In the genomic region with DNA sequence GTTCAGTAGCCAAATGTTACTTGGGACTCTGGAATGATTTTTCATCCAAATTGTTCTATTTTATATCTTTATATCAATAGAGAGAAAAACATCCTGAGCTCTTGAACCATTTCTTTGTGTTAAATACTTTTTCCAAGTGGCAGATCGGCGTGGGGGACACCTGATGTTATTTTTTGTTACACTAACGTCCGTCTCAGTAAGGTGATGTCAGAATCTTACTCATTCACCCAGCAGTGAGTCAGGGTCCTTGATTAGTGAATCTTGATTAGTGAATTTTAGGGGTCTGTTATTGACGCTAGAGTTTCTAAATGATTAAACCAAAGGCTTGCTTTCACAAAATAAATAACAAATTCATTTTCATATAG, we compare ENCODE assay signal across 9 cellular contexts. TPM values are rescaled to one million over a fixed set of nuclear protein-coding genes. Genes with fewer than 3 reads are reported as not detected.
A peak's percentile ranks its signal among the peaks of the same experiment; 100 is the strongest.
DNase-seq lines count a peak whose midpoint lies in the region; ATAC-seq and TF ChIP-seq lines count a peak whose summit lies in the region.
"Had no signal": no experiment of that assay in that cellular context is flagged by ENCODE, and none has a peak within 500 bp of the region (broad histone marks: within the 10 kb centered on the region; RNA-seq: fewer than 3 reads in every experiment).

No MANE protein-coding gene starts in this region.

- peak overlapping the region; percentile 95 for H3K4me2 ChIP-seq in mesenchymal stem cell (ENCODE audit: low read length, poor library complexity, severe bottlenecking)

- peak overlapping the region; percentile 94 for H3K9ac ChIP-seq in mesenchymal stem cell (ENCODE audit: low read length)

- H3K36me3 ChIP-seq in mesenchymal stem cell (ENCODE audit: control insufficient read depth in 1 of 2, insufficient read depth in 2 of 2, low read depth in 1 of 2, low read length in 2 of 2), result no peaks in the 10 kb centered on the region

- H3K23ac ChIP-seq in mesenchymal stem cell (ENCODE audit: low read length in 2 of 2), result no peak overlapping the region

- H2BK15ac ChIP-seq in mesenchymal stem cell (ENCODE audit: low read depth, poor library complexity, severe bottlenecking), result no peak overlapping the region

- no peak overlapping the region for H2BK5ac ChIP-seq in mesenchymal stem cell (ENCODE audit: low read depth, low read length, poor library complexity, severe bottlenecking)

- no peak overlapping the region for H3K27ac ChIP-seq in mesenchymal stem cell (ENCODE audit: low read length, poor library complexity, severe bottlenecking)

- DNase-seq in A172 (ENCODE audit: low spot score) (peak; percentile 21), HFF-Myc (ENCODE audit: extremely low read depth, low read depth) (no peak), astrocyte of the hippocampus (ENCODE audit: low read depth, low spot score) (peak; percentile 32), mesenchymal stem cell (peak; percentile 24), midbrain (lab: John Stamatoyannopoulos, UW) (no peak)
- DNase-seq: NCI-H1694 had no signal

- WGBS in mesenchymal stem cell, result 14% methylated on average over 4 of the region's 5 CpGs

- no peak overlapping the region for H2BK12ac ChIP-seq in mesenchymal stem cell (ENCODE audit: low read length in 2 of 2)

- no peak overlapping the region for H4K91ac ChIP-seq in mesenchymal stem cell (ENCODE audit: low read length)

- no peaks in the 10 kb centered on the region for H3K9me3 ChIP-seq in mesenchymal stem cell (ENCODE audit: control insufficient read depth, low read length)

- H3K79me1 ChIP-seq in mesenchymal stem cell (replicated peaks; ENCODE audit: low read length, poor library complexity, severe bottlenecking), result peaks cover 2% of the 10 kb centered on the region

- no peak overlapping the region for H2AK5ac ChIP-seq in mesenchymal stem cell (ENCODE audit: low read length, severe bottlenecking)

- H3K4me3 ChIP-seq in HFF-Myc (replicated peaks; ENCODE audit: low read depth, low read length) (peak overlapping the region; percentile 69), mesenchymal stem cell (ENCODE audit: insufficient read depth in 1 of 2, low read depth in 1 of 2, low read length in 2 of 2) (peak overlapping the region in 1 of 2 experiments; percentile 93)

- TF ChIP-seq CTCF in HFF-Myc (IDR thresholded peaks at IDR 0.05; ENCODE audit: low read depth, low read length, missing control alignments), result no peak

- no peak overlapping the region for H4K8ac ChIP-seq in mesenchymal stem cell (ENCODE audit: low read length)

- H2AFZ ChIP-seq in mesenchymal stem cell (ENCODE audit: low read depth, low read length), result no peak overlapping the region

- H3K4ac ChIP-seq in mesenchymal stem cell (ENCODE audit: low read depth in 1 of 2, low read length in 2 of 2), result no peak overlapping the region

- no peak overlapping the region for H3K18ac ChIP-seq in mesenchymal stem cell (ENCODE audit: low read depth in 1 of 2, low read length in 2 of 2)

- H3K14ac ChIP-seq in mesenchymal stem cell (ENCODE audit: low read length in 2 of 2), result no peak overlapping the region

- H3K27me3 ChIP-seq in mesenchymal stem cell (ENCODE audit: control insufficient read depth in 1 of 2, insufficient read depth in 1 of 2, low read length in 2 of 2), result no peaks in the 10 kb centered on the region

- H2BK120ac ChIP-seq in mesenchymal stem cell (ENCODE audit: low read depth, low read length), result no peak overlapping the region

- peaks cover 5% of the 10 kb centered on the region for H3K4me1 ChIP-seq in mesenchymal stem cell (ENCODE audit: control insufficient read depth, insufficient read depth, low read depth, low read length)

- ATAC-seq in HG02840 (IDR thresholded peaks at IDR 0.05; ENCODE audit: low FRiP score, unreplicated experiment) (no peak), HG03135 (IDR thresholded peaks at IDR 0.05; ENCODE audit: unreplicated experiment) (no peak), GM19455 (IDR thresholded peaks at IDR 0.05; ENCODE audit: unreplicated experiment) (no peak)

RNA-seq across cellular contexts. Expression of a gene that starts 1.7 kb away (rescaled TPM):
- total RNA-seq in A172 (2014; rRNA removed; shearing (Covaris generic)), result 69.9 and 78.9 TPM in 2 replicates
- 13.8 TPM for polyA plus RNA-seq in mesenchymal stem cell (2013, experiment 1 of 2)
- 14.4 TPM for polyA plus RNA-seq in mesenchymal stem cell (2013, experiment 2 of 2)

RNA-seq across cellular contexts. Expression of a gene that starts 37.7 kb away (rescaled TPM):
- 47.6 and 56.1 TPM in 2 replicates for total RNA-seq in A172 (2014; rRNA removed; shearing (Covaris generic))
- 7.3 TPM for polyA plus RNA-seq in mesenchymal stem cell (2013, experiment 1 of 2)
- polyA plus RNA-seq in mesenchymal stem cell (2013, experiment 2 of 2), result 8.5 TPM

Comparison
In these comparisons a context has a peak if more than half of its experiments do, and no peak if none do; other contexts are left out.
1. DNase-seq: peak in A172 (single experiment), astrocyte of the hippocampus (single experiment) and mesenchymal stem cell (single experiment); none in HFF-Myc (single experiment) and midbrain (single experiment).